Comparison of ENCODE assay signal across 8 cellular contexts in the genomic region with DNA sequence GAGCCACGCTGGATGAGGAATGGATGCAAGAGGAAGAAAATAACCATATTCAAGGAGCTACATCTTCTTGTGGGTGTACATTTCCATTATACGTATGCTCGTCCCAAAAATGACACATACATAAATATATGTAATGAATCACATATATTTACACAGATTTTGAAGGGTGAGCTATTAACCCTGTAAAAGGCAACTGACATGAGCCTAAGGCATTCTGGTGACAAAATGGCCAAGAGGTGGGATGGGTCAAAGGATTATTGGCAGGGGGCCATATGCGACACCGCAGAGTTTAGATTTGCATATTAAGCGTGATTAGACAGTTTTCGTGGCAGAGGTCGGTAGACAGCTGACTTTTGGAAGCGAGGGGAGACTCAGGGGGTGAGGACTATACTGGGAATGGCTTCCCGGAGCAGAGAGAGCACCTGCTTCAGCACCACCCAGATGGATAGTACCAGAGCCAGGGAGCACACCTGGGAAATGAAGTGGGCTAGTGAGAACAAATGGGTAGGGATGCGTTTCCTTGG. TPM values are rescaled to one million over a fixed set of nuclear protein-coding genes. Genes with fewer than 3 reads are reported as not detected.
DNase-seq lines count a peak whose midpoint lies in the region; ATAC-seq and TF ChIP-seq lines count a peak whose summit lies in the region.

No MANE protein-coding gene starts in this region.

- H3K27ac Mint-ChIP-seq in activated T-cell treated with anti-CD3 and anti-CD28 coated beads, Interleukin-2, amount 50 U/mL, for 24 hours, result no peak overlapping the region
- no peak overlapping the region for H3K27ac Mint-ChIP-seq in memory B cell

- peak overlapping the region; percentile 55 to 79 (median 68) for H3K4me3 ChIP-seq in upper lobe of left lung

- 7 to 9% methylated on average over 11 of the region's 11 CpGs for WGBS in upper lobe of left lung, 2 donors

- ATAC-seq in memory B cell (ENCODE audit: low read depth) (peak; percentile 42), upper lobe of left lung (ENCODE audit: low FRiP score in 2 of 2) (no peak), HG03196 (IDR thresholded peaks at IDR 0.05; ENCODE audit: unreplicated experiment) (no peak), GM21529 (IDR thresholded peaks at IDR 0.05; ENCODE audit: unreplicated experiment) (no peak)

- H3K27me3 Mint-ChIP-seq in activated T-cell treated with anti-CD3 and anti-CD28 coated beads, Interleukin-2, amount 50 U/mL, for 24 hours, result peaks cover 79% of the 10 kb centered on the region
- peaks cover 11% of the 10 kb centered on the region for H3K27me3 Mint-ChIP-seq in memory B cell

- no peaks in the 10 kb centered on the region for H3K9me3 ChIP-seq in upper lobe of left lung

- DNase-seq in activated T-cell treated with anti-CD3 and anti-CD28 coated beads, Interleukin-2, amount 50 U/mL, for 24 hours, result no peak
- no peak for DNase-seq in activated T-cell treated with anti-CD3 and anti-CD28 coated beads, Interleukin-2, amount 50 U/mL, for 48 hours
- peak; percentile 69 for DNase-seq in NCI-H69 (lab: John Stamatoyannopoulos, UW)
- peak; percentile 63 for DNase-seq in cerebellar cortex (ENCODE audit: low spot score)
- DNase-seq in memory B cell (ENCODE audit: low spot score in 2 of 2), result no peak
- no peak for DNase-seq in upper lobe of left lung

- peaks cover 0 to 11% (median 0%) of the 10 kb centered on the region in 4 donors for H3K36me3 ChIP-seq in upper lobe of left lung

- no peaks in the 10 kb centered on the region for H3K9me3 Mint-ChIP-seq in activated T-cell treated with anti-CD3 and anti-CD28 coated beads, Interleukin-2, amount 50 U/mL, for 24 hours
- H3K9me3 Mint-ChIP-seq in memory B cell, result no peaks in the 10 kb centered on the region

- TF ChIP-seq POLR2A in upper lobe of left lung (IDR thresholded peaks at IDR 0.05), result no peak

- no peak for TF ChIP-seq CTCF in upper lobe of left lung (IDR thresholded peaks at IDR 0.05)

- no peak for TF ChIP-seq EP300 in upper lobe of left lung (IDR thresholded peaks at IDR 0.05)

- H3K27me3 ChIP-seq in upper lobe of left lung, result peaks cover 0 to 2% (median 0%) of the 10 kb centered on the region in 4 donors

- peak overlapping the region; percentile 70 for H3K4me3 Mint-ChIP-seq in activated T-cell treated with anti-CD3 and anti-CD28 coated beads, Interleukin-2, amount 50 U/mL, for 24 hours
- peak overlapping the region; percentile 86 for H3K4me3 Mint-ChIP-seq in memory B cell

- H3K27ac ChIP-seq in upper lobe of left lung, result peak overlapping the region; percentile 88 to 97 (median 92)

- peaks cover 11% of the 10 kb centered on the region for H3K4me1 Mint-ChIP-seq in activated T-cell treated with anti-CD3 and anti-CD28 coated beads, Interleukin-2, amount 50 U/mL, for 24 hours (ENCODE audit: low read depth)
- H3K4me1 Mint-ChIP-seq in memory B cell, result peaks cover 13% of the 10 kb centered on the region

- H3K36me3 Mint-ChIP-seq in activated T-cell treated with anti-CD3 and anti-CD28 coated beads, Interleukin-2, amount 50 U/mL, for 24 hours (ENCODE audit: low read depth), result no peaks in the 10 kb centered on the region
- H3K36me3 Mint-ChIP-seq in memory B cell, result no peaks in the 10 kb centered on the region

- H3K4me1 ChIP-seq in upper lobe of left lung, result peaks cover 9 to 19% (median 18%) of the 10 kb centered on the region in 4 donors

RNA-seq across cellular contexts. Expression of gene CNRIP1, which starts 0.4 kb away (rescaled TPM):
- total RNA-seq in upper lobe of left lung, result 10 to 100 TPM in 4 of 6 donors, 1 to 10 TPM in 2; 6.3 to 26.4 (median 10.8) TPM

RNA-seq across cellular contexts. Expression of gene PLEK, which starts 44.9 kb away (rescaled TPM):
- 10 to 100 TPM; 12.4 to 45.6 (median 17.0) TPM for total RNA-seq in upper lobe of left lung

Comparison
In these comparisons a context has a peak if more than half of its experiments do, and no peak if none do; other contexts are left out.
1. DNase-seq: peak in NCI-H69 (single experiment) and cerebellar cortex (single experiment); none in activated T-cell treated with anti-CD3 and anti-CD28 coated beads, Interleukin-2, amount 50 U/mL, for 24 hours (single experiment), activated T-cell treated with anti-CD3 and anti-CD28 coated beads, Interleukin-2, amount 50 U/mL, for 48 hours (0 of 2), memory B cell (0 of 2) and upper lobe of left lung (0 of 2).